Comparison of ENCODE assay signal across 1 cellular context in the genomic region with DNA sequence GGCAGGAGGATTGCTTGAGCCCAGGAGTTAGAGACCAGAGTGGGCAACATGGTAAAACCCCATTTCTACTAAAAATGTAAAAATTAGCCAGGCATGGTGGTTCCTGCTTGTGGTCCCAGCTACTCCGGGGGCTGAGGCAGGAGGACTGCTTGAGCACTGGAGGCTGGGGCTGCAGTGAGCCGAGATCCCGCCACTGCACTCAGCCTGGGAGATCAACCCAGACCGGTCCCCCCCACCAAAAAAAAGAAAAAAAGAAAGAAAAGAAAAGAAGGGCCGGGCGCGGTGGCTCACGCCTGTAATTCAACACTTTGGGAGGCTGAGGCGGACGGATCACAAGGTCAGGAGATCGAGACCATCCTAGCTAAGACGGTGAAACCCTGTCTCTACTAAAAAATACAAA.
TF ChIP-seq lines count a peak whose summit lies in the region.

No MANE protein-coding gene starts in this region.

TF ChIP-seq in K562, 482 proteins besides CTCF, POLR2A, EP300 and RAD21:
- no peak for TF ChIP-seq ZNF354B (CRISPR knock-in tag; IDR thresholded peaks at IDR 0.05)
- TF ChIP-seq THRB (CRISPR knock-in tag; conservative IDR thresholded peaks at IDR 0.05), result 0 out of 2 replicates have a peak, but pooled peaks have one; percentile 30
